In the genomic region with DNA sequence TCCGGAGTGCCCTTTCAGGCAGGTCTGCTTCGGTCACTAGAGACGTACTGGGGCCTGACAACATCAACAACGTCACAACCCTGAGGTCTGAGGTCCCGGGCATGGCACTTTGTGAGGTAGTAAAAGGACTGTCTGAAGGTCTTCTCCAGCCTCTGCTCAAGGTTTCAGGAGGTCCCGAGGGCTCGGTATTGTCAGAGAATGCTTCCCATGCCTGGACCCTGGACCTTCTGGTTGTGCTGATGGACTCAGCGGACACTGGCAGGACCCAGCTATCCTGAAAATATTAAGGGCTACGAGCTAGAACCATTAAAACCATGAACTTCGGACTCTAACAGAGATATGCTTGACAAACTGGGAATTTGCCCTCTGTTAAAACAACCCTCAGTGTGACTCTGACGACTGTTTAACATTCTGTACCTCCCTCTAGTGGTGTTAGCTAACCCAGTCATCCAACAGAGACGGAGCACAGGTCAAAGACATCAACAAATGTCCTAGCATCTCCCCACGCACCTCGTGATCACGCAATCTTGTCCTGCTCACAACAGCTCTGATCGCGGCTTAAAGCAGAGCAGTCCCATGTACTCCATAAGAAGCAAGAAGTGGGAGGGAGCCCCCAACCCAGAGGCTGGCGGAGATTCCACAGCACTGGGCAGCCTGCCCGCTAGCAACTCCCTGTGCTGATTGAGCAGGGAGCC, we compare ENCODE assay signal across 12 cellular contexts.
DNase-seq lines count a peak whose midpoint lies in the region; ATAC-seq and TF ChIP-seq lines count a peak whose summit lies in the region.
"Had no signal": no experiment of that assay in that cellular context is flagged by ENCODE, and none has a peak within 500 bp of the region (broad histone marks: within the 10 kb centered on the region; RNA-seq: fewer than 3 reads in every experiment).

No MANE protein-coding gene starts in this region.

- DNase-seq in Right ventricle myocardium superior (no peak), left ventricle myocardium inferior (no peak), WERI-Rb-1 (no peak), hepatic stellate cell (ENCODE audit: low spot score) (peak; percentile 18), retinal pigment epithelial cell (ENCODE audit: low read depth) (no peak)
- DNase-seq: body of pancreas; gastrocnemius medialis; stimulated activated CD4-positive, alpha-beta T cell treated with anti-CD3 and anti-CD28 coated beads, Interleukin-1b, Interleukin-23, amount 100 ng/mL, for 48 hours had no signal

- H3K27me3 ChIP-seq in left ventricle myocardium inferior (ENCODE audit: low read depth) (no peaks in the 10 kb centered on the region), WERI-Rb-1 (ENCODE audit: insufficient read depth, low read depth, severe bottlenecking) (no peaks in the 10 kb centered on the region)
- H3K27me3 ChIP-seq: BLaER1 treated with 17β-estradiol and CSF1 and Interleukin-3, amounts not matched to agents 10 nM and 100 nM; body of pancreas; gastrocnemius medialis had no signal

- no peak overlapping the region for H3K4me3 ChIP-seq in left ventricle myocardium inferior
- H3K4me3 ChIP-seq in WERI-Rb-1 (ENCODE audit: low read depth, low read length): no peak overlapping the region
- H3K4me3 ChIP-seq in retinal pigment epithelial cell (ENCODE audit: low read length): no peak overlapping the region
- H3K4me3 ChIP-seq: BLaER1 treated with 17β-estradiol and CSF1 and Interleukin-3, amounts not matched to agents 10 nM and 100 nM; body of pancreas; gastrocnemius medialis had no signal

- intact Hi-C loops in Right ventricle myocardium superior (cut with DNase I) (no loop called here), left ventricle myocardium inferior (cut with micrococcal nuclease) (no loop called here)

- no peak for TF ChIP-seq CTCF in left ventricle myocardium inferior (IDR thresholded peaks at IDR 0.05; ENCODE audit: borderline replicate concordance)
- TF ChIP-seq CTCF in WERI-Rb-1 (IDR thresholded peaks at IDR 0.05; ENCODE audit: low read depth, low read length): peak; percentile 43
- TF ChIP-seq CTCF in retinal pigment epithelial cell (conservative IDR thresholded peaks at IDR 0.05; ENCODE audit: low read depth, low read length): peak; percentile 53

- H3K27ac ChIP-seq in left ventricle myocardium inferior (replicated peaks): no peak overlapping the region
- H3K27ac ChIP-seq in WERI-Rb-1: no peak overlapping the region
- H3K27ac ChIP-seq: BLaER1 treated with 17β-estradiol and CSF1 and Interleukin-3, amounts not matched to agents 10 nM and 100 nM; body of pancreas; gastrocnemius medialis had no signal

- peaks cover 3% of the 10 kb centered on the region for H3K4me1 ChIP-seq in left ventricle myocardium inferior
- H3K4me1 ChIP-seq: BLaER1 treated with 17β-estradiol and CSF1 and Interleukin-3, amounts not matched to agents 10 nM and 100 nM; body of pancreas; gastrocnemius medialis had no signal

- H3K9me3 ChIP-seq in left ventricle myocardium inferior (replicated peaks) (peaks cover 12% of the 10 kb centered on the region), WERI-Rb-1 (ENCODE audit: severe bottlenecking) (no peaks in the 10 kb centered on the region)
- H3K9me3 ChIP-seq: gastrocnemius medialis had no signal

- ATAC-seq in Right ventricle myocardium superior (ENCODE audit: poor library complexity): peak; percentile 41
- no peak for ATAC-seq in GM18870 (IDR thresholded peaks at IDR 0.05; ENCODE audit: unreplicated experiment)
- ATAC-seq in HG03025 (IDR thresholded peaks at IDR 0.05; ENCODE audit: low FRiP score, unreplicated experiment): no peak
- ATAC-seq in HG02571 (IDR thresholded peaks at IDR 0.05; ENCODE audit: unreplicated experiment): no peak
- ATAC-seq: body of pancreas, gastrocnemius medialis had no signal

- H3K36me3 ChIP-seq in left ventricle myocardium inferior (peaks cover 77% of the 10 kb centered on the region), WERI-Rb-1 (peaks cover 16% of the 10 kb centered on the region)
